Comparison of ENCODE assay signal across 1 cellular context in genomic region chr7:138890782-138891445, GRCh38.
TF ChIP-seq lines count a peak whose summit lies in the region.

No MANE protein-coding gene starts in this region.

TF ChIP-seq in HepG2, 621 proteins besides CTCF, POLR2A, EP300 and RAD21 (continued from another document and continues in another):
- TF ChIP-seq AHDC1 (CRISPR knock-in tag; IDR thresholded peaks at IDR 0.05; ENCODE audit: borderline replicate concordance) (no peak), ZNF577 (CRISPR knock-in tag; IDR thresholded peaks at IDR 0.05; ENCODE audit: borderline replicate concordance, low read depth) (no peak), ZNF138 (CRISPR knock-in tag; IDR thresholded peaks at IDR 0.05; ENCODE audit: low read depth) (no peak), THAP8 (CRISPR knock-in tag; IDR thresholded peaks at IDR 0.05; ENCODE audit: borderline replicate concordance) (no peak), JARID2 (CRISPR knock-in tag; IDR thresholded peaks at IDR 0.05; ENCODE audit: insufficient replicate concordance) (no peak), SATB2 (CRISPR knock-in tag; IDR thresholded peaks at IDR 0.05) (no peak), AFF4 (CRISPR knock-in tag; IDR thresholded peaks at IDR 0.05) (no peak), TFE3 (CRISPR knock-in tag; IDR thresholded peaks at IDR 0.05) (0 out of 2 replicates have a peak, but pooled peaks have one; percentile 26), ZNF280D (CRISPR knock-in tag; IDR thresholded peaks at IDR 0.05) (no peak), ZNF296 (CRISPR knock-in tag; conservative IDR thresholded peaks at IDR 0.05) (no peak), ZBTB14 (CRISPR knock-in tag; IDR thresholded peaks at IDR 0.05) (no peak), KLF9 (CRISPR knock-in tag; IDR thresholded peaks at IDR 0.05; ENCODE audit: low read depth) (no peak), ZNF414 (CRISPR knock-in tag; IDR thresholded peaks at IDR 0.05) (no peak), ZNF83 (CRISPR knock-in tag; IDR thresholded peaks at IDR 0.05; ENCODE audit: borderline replicate concordance) (no peak), YY1 (IDR thresholded peaks at IDR 0.05; ENCODE audit: insufficient read depth, insufficient replicate concordance, low read depth, low read length) (no peak), ZNF776 (CRISPR knock-in tag; IDR thresholded peaks at IDR 0.05) (no peak), TP53 (CRISPR knock-in tag; conservative IDR thresholded peaks at IDR 0.05) (no peak), DNMT1 (CRISPR knock-in tag; IDR thresholded peaks at IDR 0.05) (no peak), ZNF207 (IDR thresholded peaks at IDR 0.05; ENCODE audit: borderline replicate concordance) (no peak), ZNF446 (CRISPR knock-in tag; IDR thresholded peaks at IDR 0.05) (no peak), ZEB1 (IDR thresholded peaks at IDR 0.05; ENCODE audit: insufficient replicate concordance, low read depth) (peak; percentile 30), PTBP1 (IDR thresholded peaks at IDR 0.05; ENCODE audit: low read depth, low read length, poor library complexity, severe bottlenecking) (no peak), ZNF709 (CRISPR knock-in tag; IDR thresholded peaks at IDR 0.05) (no peak), ZMYM2 (CRISPR knock-in tag; IDR thresholded peaks at IDR 0.05) (no peak), ZBTB7A (CRISPR knock-in tag; IDR thresholded peaks at IDR 0.05) (no peak), NCOA5 (CRISPR knock-in tag; IDR thresholded peaks at IDR 0.05) (no peak), RFX3 (CRISPR knock-in tag; IDR thresholded peaks at IDR 0.05) (no peak), FLYWCH1 (CRISPR knock-in tag; IDR thresholded peaks at IDR 0.05) (no peak), TSC22D2 (CRISPR knock-in tag; IDR thresholded peaks at IDR 0.05; ENCODE audit: borderline replicate concordance) (0 out of 2 replicates have a peak, but pooled peaks have one; percentile 40), BCLAF1 (IDR thresholded peaks at IDR 0.05) (no peak), ZNF337 (CRISPR knock-in tag; IDR thresholded peaks at IDR 0.05; ENCODE audit: borderline replicate concordance, low read depth) (no peak), ZNF660 (CRISPR knock-in tag; IDR thresholded peaks at IDR 0.05; ENCODE audit: borderline replicate concordance, low read depth) (no peak), RFX5 (IDR thresholded peaks at IDR 0.05; ENCODE audit: low read depth, low read length) (no peak), NFRKB (IDR thresholded peaks at IDR 0.05) (no peak), YEATS4 (CRISPR knock-in tag; IDR thresholded peaks at IDR 0.05; ENCODE audit: borderline replicate concordance) (peak; percentile 33; the same call in 1 of the 2 replicates), HMG20A (CRISPR knock-in tag; IDR thresholded peaks at IDR 0.05; ENCODE audit: borderline replicate concordance) (no peak), ZNF749 (CRISPR knock-in tag; IDR thresholded peaks at IDR 0.05; ENCODE audit: borderline replicate concordance) (no peak), ZMYM3 (CRISPR knock-in tag; IDR thresholded peaks at IDR 0.05) (0 out of 2 replicates have a peak, but pooled peaks have one; percentile 55), ZNF451 (CRISPR knock-in tag; IDR thresholded peaks at IDR 0.05) (no peak), ZC3H4 (CRISPR knock-in tag; IDR thresholded peaks at IDR 0.05; ENCODE audit: borderline replicate concordance) (no peak)
- TF ChIP-seq, protein P1, sequence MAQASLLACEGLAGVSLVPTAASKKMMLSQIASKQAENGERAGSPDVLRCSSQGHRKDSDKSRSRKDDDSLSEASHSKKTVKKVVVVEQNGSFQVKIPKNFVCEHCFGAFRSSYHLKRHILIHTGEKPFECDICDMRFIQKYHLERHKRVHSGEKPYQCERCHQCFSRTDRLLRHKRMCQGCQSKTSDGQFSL (CRISPR knock-in tag; IDR thresholded peaks at IDR 0.05), result peak; percentile 81
- TF ChIP-seq, protein P2, sequence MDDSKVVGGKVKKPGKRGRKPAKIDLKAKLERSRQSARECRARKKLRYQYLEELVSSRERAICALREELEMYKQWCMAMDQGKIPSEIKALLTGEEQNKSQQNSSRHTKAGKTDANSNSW (CRISPR knock-in tag; IDR thresholded peaks at IDR 0.05; ENCODE audit: borderline replicate concordance), result no peak
